In the genomic region with DNA sequence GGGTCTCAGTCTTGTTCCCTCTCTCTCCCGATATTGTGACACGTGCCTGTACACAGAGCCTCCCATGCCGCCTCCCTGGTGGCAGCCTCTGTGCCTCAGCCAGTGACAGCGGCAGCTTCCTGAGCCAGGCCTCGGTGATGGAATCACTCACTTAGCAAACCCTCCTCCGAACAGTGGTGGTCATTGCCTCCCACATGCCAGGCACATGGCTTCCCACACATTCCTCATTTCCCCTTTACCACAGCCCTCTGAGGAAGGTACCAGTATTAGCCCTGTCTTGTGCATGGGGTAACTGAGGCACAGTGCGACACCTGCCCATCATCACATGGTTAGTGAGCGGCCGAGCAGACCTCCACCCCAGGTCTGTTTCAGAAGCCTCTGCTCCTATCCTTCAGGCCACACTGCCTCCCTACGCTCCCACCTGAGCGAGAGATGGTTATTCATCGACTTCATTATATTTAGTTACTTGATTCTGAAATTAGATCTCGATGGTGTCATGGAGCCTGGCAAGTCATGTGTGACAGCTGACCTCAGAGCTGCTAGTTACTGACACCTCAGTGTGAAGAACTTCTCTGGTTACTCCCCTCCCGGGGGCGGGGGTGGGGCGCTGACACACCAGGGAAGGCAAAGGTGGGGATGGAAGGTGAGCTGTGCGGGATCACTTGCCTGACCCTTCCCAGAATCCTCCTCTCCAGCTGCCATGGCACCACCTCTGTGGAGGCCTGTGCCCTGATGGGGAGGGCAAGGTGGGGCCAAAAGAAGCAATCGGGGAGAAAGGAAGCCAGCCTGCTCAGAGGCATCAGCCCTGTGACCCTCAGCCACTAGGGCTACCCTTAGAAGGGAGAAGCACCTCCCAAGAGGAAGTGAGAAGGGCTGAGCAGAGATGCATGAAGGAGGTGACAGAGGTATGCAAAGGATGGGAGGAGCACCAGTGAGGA, we compare ENCODE assay signal across 9 cellular contexts. TPM values are rescaled to one million over a fixed set of nuclear protein-coding genes. Genes with fewer than 3 reads are reported as not detected.
DNase-seq lines count a peak whose midpoint lies in the region; ATAC-seq and TF ChIP-seq lines count a peak whose summit lies in the region.
"Had no signal": no experiment of that assay in that cellular context is flagged by ENCODE, and none has a peak within 500 bp of the region (broad histone marks: within the 10 kb centered on the region; RNA-seq: fewer than 3 reads in every experiment).

No MANE protein-coding gene starts in this region.

- no peaks in the 10 kb centered on the region for H3K27me3 ChIP-seq in kidney epithelial cell (ENCODE audit: control insufficient read depth, insufficient read depth, low read length)
- H3K27me3 ChIP-seq: cardiac muscle cell had no signal

- no TSS peak for BruUV-seq in MCF 10A (replicated peaks; lab: Mats Ljungman, UMichigan)

- no peak overlapping the region for H3K4me3 ChIP-seq in kidney epithelial cell (ENCODE audit: low read depth, low read length)
- H3K4me3 ChIP-seq: cardiac muscle cell had no signal

- no peak overlapping the region for H3K27ac Mint-ChIP-seq in MCF 10A (ENCODE audit: low read depth, unreplicated experiment)

- DNase-seq in kidney epithelial cell (ENCODE audit: low read depth) (peak; percentile 87), MCF 10A (ENCODE audit: unreplicated experiment) (no peak)
- no peak for DNase-seq in activated T-cell treated with anti-CD3 and anti-CD28 coated beads, Interleukin-2, amount 50 U/mL, for 4 hours
- DNase-seq in stimulated activated CD8-positive, alpha-beta memory T cell treated with anti-CD3 and anti-CD28 coated beads, Interleukin-4, amount 100 ng/mL, for 48 hours = no peak

- no peak overlapping the region for H3K4me3 Mint-ChIP-seq in activated T-cell treated with anti-CD3 and anti-CD28 coated beads, Interleukin-2, amount 50 U/mL, for 4 hours
- H3K4me3 Mint-ChIP-seq in MCF 10A (ENCODE audit: unreplicated experiment) = no peak overlapping the region

- peak; percentile 54 for ATAC-seq in GM18499 (IDR thresholded peaks at IDR 0.05; ENCODE audit: insufficient read depth, unreplicated experiment)
- ATAC-seq in GM21390 (IDR thresholded peaks at IDR 0.05; ENCODE audit: unreplicated experiment) = peak; percentile 83
- ATAC-seq in HG03521 (IDR thresholded peaks at IDR 0.05; ENCODE audit: unreplicated experiment) = peak; percentile 58
- no peak for ATAC-seq in activated T-cell treated with anti-CD3 and anti-CD28 coated beads, Interleukin-2, amount 50 U/mL, for 4 hours
- ATAC-seq in SK-N-SH treated with all-trans-retinoic acid at 6 μM for 48 hours = no peak

- no peaks in the 10 kb centered on the region for H3K9me3 Mint-ChIP-seq in activated T-cell treated with anti-CD3 and anti-CD28 coated beads, Interleukin-2, amount 50 U/mL, for 4 hours
- H3K9me3 Mint-ChIP-seq in MCF 10A (ENCODE audit: unreplicated experiment) = no peaks in the 10 kb centered on the region

- no peak for TF ChIP-seq CTCF in kidney epithelial cell (IDR thresholded peaks at IDR 0.05; ENCODE audit: insufficient read depth, low read length, poor library complexity, severe bottlenecking)
- TF ChIP-seq CTCF in MCF 10A (IDR thresholded peaks at IDR 0.05; ENCODE audit: unreplicated experiment) = no peak

- CTCF ChIA-PET in MCF 10A (lab: Yijun Ruan, JAX) = interaction anchor here (0.6 kb wide), 1 partner anchor 412 kb away, joined by 3 read pairs; no protein-coding TSS in a partner anchor

- H3K36me3 Mint-ChIP-seq in activated T-cell treated with anti-CD3 and anti-CD28 coated beads, Interleukin-2, amount 50 U/mL, for 4 hours (ENCODE audit: insufficient read depth) = no peaks in the 10 kb centered on the region
- no peaks in the 10 kb centered on the region for H3K36me3 Mint-ChIP-seq in MCF 10A (ENCODE audit: insufficient read depth, unreplicated experiment)

- no peaks in the 10 kb centered on the region for H3K36me3 ChIP-seq in kidney epithelial cell (ENCODE audit: control insufficient read depth, insufficient read depth, low read length)
- H3K36me3 ChIP-seq: cardiac muscle cell had no signal

- intact Hi-C loops in MCF 10A (cut with micrococcal nuclease) = no loop called here

- H3K4me1 Mint-ChIP-seq in activated T-cell treated with anti-CD3 and anti-CD28 coated beads, Interleukin-2, amount 50 U/mL, for 4 hours (ENCODE audit: low read depth) = no peaks in the 10 kb centered on the region
- H3K4me1 Mint-ChIP-seq in MCF 10A (ENCODE audit: insufficient read depth, unreplicated experiment) = no peaks in the 10 kb centered on the region

- H3K27me3 Mint-ChIP-seq in activated T-cell treated with anti-CD3 and anti-CD28 coated beads, Interleukin-2, amount 50 U/mL, for 4 hours (ENCODE audit: low read depth) = no peaks in the 10 kb centered on the region
- peaks cover 46% of the 10 kb centered on the region for H3K27me3 Mint-ChIP-seq in MCF 10A (ENCODE audit: insufficient read depth, unreplicated experiment)

- POLR2A ChIA-PET in MCF 10A (lab: Yijun Ruan, JAX) = no interaction called here

TF ChIP-seq in SK-N-SH treated with all-trans-retinoic acid at 6 μM for 48 hours, 23 proteins besides CTCF, POLR2A, EP300 and RAD21 (continues in another document):
- TF ChIP-seq, protein P1, sequence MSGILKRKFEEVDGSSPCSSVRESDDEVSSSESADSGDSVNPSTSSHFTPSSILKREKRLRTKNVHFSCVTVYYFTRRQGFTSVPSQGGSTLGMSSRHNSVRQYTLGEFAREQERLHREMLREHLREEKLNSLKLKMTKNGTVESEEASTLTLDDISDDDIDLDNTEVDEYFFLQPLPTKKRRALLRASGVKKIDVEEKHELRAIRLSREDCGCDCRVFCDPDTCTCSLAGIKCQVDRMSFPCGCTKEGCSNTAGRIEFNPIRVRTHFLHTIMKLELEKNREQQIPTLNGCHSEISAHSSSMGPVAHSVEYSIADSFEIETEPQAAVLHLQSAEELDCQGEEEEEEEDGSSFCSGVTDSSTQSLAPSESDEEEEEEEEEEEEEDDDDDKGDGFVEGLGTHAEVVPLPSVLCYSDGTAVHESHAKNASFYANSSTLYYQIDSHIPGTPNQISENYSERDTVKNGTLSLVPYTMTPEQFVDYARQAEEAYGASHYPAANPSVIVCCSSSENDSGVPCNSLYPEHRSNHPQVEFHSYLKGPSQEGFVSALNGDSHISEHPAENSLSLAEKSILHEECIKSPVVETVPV (CRISPR knock-in tag; IDR thresholded peaks at IDR 0.05) = no peak
- TF ChIP-seq ZNF565 (CRISPR knock-in tag; conservative IDR thresholded peaks at IDR 0.05; ENCODE audit: low read depth) = no peak
- TF ChIP-seq, protein P2, sequence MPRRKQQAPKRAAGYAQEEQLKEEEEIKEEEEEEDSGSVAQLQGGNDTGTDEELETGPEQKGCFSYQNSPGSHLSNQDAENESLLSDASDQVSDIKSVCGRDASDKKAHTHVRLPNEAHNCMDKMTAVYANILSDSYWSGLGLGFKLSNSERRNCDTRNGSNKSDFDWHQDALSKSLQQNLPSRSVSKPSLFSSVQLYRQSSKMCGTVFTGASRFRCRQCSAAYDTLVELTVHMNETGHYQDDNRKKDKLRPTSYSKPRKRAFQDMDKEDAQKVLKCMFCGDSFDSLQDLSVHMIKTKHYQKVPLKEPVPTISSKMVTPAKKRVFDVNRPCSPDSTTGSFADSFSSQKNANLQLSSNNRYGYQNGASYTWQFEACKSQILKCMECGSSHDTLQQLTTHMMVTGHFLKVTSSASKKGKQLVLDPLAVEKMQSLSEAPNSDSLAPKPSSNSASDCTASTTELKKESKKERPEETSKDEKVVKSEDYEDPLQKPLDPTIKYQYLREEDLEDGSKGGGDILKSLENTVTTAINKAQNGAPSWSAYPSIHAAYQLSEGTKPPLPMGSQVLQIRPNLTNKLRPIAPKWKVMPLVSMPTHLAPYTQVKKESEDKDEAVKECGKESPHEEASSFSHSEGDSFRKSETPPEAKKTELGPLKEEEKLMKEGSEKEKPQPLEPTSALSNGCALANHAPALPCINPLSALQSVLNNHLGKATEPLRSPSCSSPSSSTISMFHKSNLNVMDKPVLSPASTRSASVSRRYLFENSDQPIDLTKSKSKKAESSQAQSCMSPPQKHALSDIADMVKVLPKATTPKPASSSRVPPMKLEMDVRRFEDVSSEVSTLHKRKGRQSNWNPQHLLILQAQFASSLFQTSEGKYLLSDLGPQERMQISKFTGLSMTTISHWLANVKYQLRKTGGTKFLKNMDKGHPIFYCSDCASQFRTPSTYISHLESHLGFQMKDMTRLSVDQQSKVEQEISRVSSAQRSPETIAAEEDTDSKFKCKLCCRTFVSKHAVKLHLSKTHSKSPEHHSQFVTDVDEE (CRISPR knock-in tag; IDR thresholded peaks at IDR 0.05) = no peak
- TF ChIP-seq ZNF8 (CRISPR knock-in tag; IDR thresholded peaks at IDR 0.05) = no peak
- TF ChIP-seq BACH2 (CRISPR knock-in tag; IDR thresholded peaks at IDR 0.05; ENCODE audit: borderline replicate concordance) = no peak
- no peak for TF ChIP-seq PPARA (CRISPR knock-in tag; IDR thresholded peaks at IDR 0.05; ENCODE audit: borderline replicate concordance)
- no peak for TF ChIP-seq RARB (CRISPR knock-in tag; IDR thresholded peaks at IDR 0.05)
- no peak for TF ChIP-seq TOX (CRISPR knock-in tag; IDR thresholded peaks at IDR 0.05; ENCODE audit: borderline replicate concordance)
- TF ChIP-seq ISL1 (CRISPR knock-in tag; IDR thresholded peaks at IDR 0.05) = no peak
- TF ChIP-seq, protein P3, sequence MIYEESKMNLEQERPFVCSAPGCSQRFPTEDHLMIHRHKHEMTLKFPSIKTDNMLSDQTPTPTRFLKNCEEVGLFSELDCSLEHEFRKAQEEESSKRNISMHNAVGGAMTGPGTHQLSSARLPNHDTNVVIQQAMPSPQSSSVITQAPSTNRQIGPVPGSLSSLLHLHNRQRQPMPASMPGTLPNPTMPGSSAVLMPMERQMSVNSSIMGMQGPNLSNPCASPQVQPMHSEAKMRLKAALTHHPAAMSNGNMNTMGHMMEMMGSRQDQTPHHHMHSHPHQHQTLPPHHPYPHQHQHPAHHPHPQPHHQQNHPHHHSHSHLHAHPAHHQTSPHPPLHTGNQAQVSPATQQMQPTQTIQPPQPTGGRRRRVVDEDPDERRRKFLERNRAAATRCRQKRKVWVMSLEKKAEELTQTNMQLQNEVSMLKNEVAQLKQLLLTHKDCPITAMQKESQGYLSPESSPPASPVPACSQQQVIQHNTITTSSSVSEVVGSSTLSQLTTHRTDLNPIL (CRISPR knock-in tag; IDR thresholded peaks at IDR 0.05; ENCODE audit: low read depth) = no peak
- no peak for TF ChIP-seq ZNF70 (CRISPR knock-in tag; IDR thresholded peaks at IDR 0.05)
- TF ChIP-seq TCF4 (CRISPR knock-in tag; IDR thresholded peaks at IDR 0.05; ENCODE audit: borderline replicate concordance) = no peak
- TF ChIP-seq ARNTL (CRISPR knock-in tag; IDR thresholded peaks at IDR 0.05; ENCODE audit: borderline replicate concordance, low read depth) = no peak

RNA-seq across cellular contexts. Expression of gene MDGA1, which starts 17.9 kb away (rescaled TPM):
- total RNA-seq in kidney epithelial cell = 0.25 and 0.41 TPM in 2 replicates
- total RNA-seq in activated T-cell treated with anti-CD3 and anti-CD28 coated beads, Interleukin-2, amount 50 U/mL, for 4 hours = 1 to 10 TPM; 1.2 to 5.3 (median 2.3) TPM
- 0.05 TPM in 1 of 2 replicates, not detected in the other for total RNA-seq in MCF 10A (2022)

Comparison
In these comparisons a context has a peak if more than half of its experiments do, and no peak if none do; other contexts are left out.
1. ATAC-seq: peak in GM18499 (single experiment), GM21390 (single experiment) and HG03521 (single experiment); none in activated T-cell treated with anti-CD3 and anti-CD28 coated beads, Interleukin-2, amount 50 U/mL, for 4 hours (0 of 2) and SK-N-SH treated with all-trans-retinoic acid at 6 μM for 48 hours (single experiment).